10 cellular contexts compared by ENCODE assay signal in genomic region chr11:8068605-8069221, GRCh38. TPM values are rescaled to one million over a fixed set of nuclear protein-coding genes. Genes with fewer than 3 reads are reported as not detected.
DNase-seq lines count a peak whose midpoint lies in the region; ATAC-seq and TF ChIP-seq lines count a peak whose summit lies in the region.
"Had no signal": no experiment of that assay in that cellular context is flagged by ENCODE, and none has a peak within 500 bp of the region (broad histone marks: within the 10 kb centered on the region; RNA-seq: fewer than 3 reads in every experiment).

No MANE protein-coding gene starts in this region.

- H3K36me3 Mint-ChIP-seq in type B pancreatic cell, result no peaks in the 10 kb centered on the region
- no peaks in the 10 kb centered on the region for H3K36me3 Mint-ChIP-seq in progenitor cell of endocrine pancreas (ENCODE audit: insufficient read depth)

- peak overlapping the region; percentile 18 for H3K4me3 Mint-ChIP-seq in type B pancreatic cell
- H3K4me3 Mint-ChIP-seq in progenitor cell of endocrine pancreas (ENCODE audit: low read depth), result no peak overlapping the region
- H3K4me3 Mint-ChIP-seq: activated CD4-positive, alpha-beta T cell treated with anti-CD3 and anti-CD28 coated beads, Interleukin-2, amount 10 ng/mL, durations not matched to agents 24 days and 14 days; B cell had no signal

- peaks cover 37% of the 10 kb centered on the region for H3K4me1 Mint-ChIP-seq in type B pancreatic cell (ENCODE audit: unreplicated experiment)
- H3K4me1 Mint-ChIP-seq in progenitor cell of endocrine pancreas (ENCODE audit: low read depth), result no peaks in the 10 kb centered on the region
- H3K4me1 Mint-ChIP-seq: activated CD4-positive, alpha-beta T cell treated with anti-CD3 and anti-CD28 coated beads, Interleukin-2, amount 10 ng/mL, durations not matched to agents 24 days and 14 days had no signal

- ATAC-seq in stimulated activated naive CD8-positive, alpha-beta T cell treated with anti-CD3 and anti-CD28 coated beads, Interleukin-15, Interleukin-2, amounts not matched to agents 100 U/mL and 50 U/mL, for 24 hours, result no peak

- peak overlapping the region; percentile 72 for H3K27ac Mint-ChIP-seq in type B pancreatic cell
- no peak overlapping the region for H3K27ac Mint-ChIP-seq in progenitor cell of endocrine pancreas
- H3K27ac Mint-ChIP-seq: activated CD4-positive, alpha-beta T cell treated with anti-CD3 and anti-CD28 coated beads, Interleukin-2, amount 10 ng/mL, durations not matched to agents 24 days and 14 days; B cell had no signal

- H3K27me3 Mint-ChIP-seq in type B pancreatic cell (peaks cover 37% of the 10 kb centered on the region), progenitor cell of endocrine pancreas (peaks cover 50% of the 10 kb centered on the region)

- TF ChIP-seq CTCF in type B pancreatic cell (conservative IDR thresholded peaks at IDR 0.05), result no peak
- no peak for TF ChIP-seq CTCF in progenitor cell of endocrine pancreas (IDR thresholded peaks at IDR 0.05; ENCODE audit: unreplicated experiment)

- no peaks in the 10 kb centered on the region for H3K9me3 Mint-ChIP-seq in type B pancreatic cell
- no peaks in the 10 kb centered on the region for H3K9me3 Mint-ChIP-seq in progenitor cell of endocrine pancreas (ENCODE audit: low read depth)
- H3K9me3 Mint-ChIP-seq: activated CD4-positive, alpha-beta T cell treated with anti-CD3 and anti-CD28 coated beads, Interleukin-2, amount 10 ng/mL, durations not matched to agents 24 days and 14 days had no signal

- peak; percentile 84 for DNase-seq in NCI-H2107 treated with DMSO at 0.1 percent for 48 hours (lab: John Stamatoyannopoulos, UW; ENCODE audit: unreplicated experiment)
- DNase-seq in NCI-H2107 (lab: John Stamatoyannopoulos, UW), result no peak
- peak; percentile 40 for DNase-seq in amniotic stem cell (lab: John Stamatoyannopoulos, UW)
- peak; percentile 82 for DNase-seq in kidney tubule cell (ENCODE audit: low spot score)
- DNase-seq in type B pancreatic cell (ENCODE audit: extremely low spot score, unreplicated experiment), result no peak
- no peak for DNase-seq in NCI-H526 treated with DMSO at 0.1 percent for 48 hours (lab: John Stamatoyannopoulos, UW)
- DNase-seq in stimulated activated naive CD8-positive, alpha-beta T cell treated with anti-CD3 and anti-CD28 coated beads, Interleukin-15, Interleukin-2, amounts not matched to agents 100 U/mL and 50 U/mL, for 24 hours, result no peak
- no peak for DNase-seq in progenitor cell of endocrine pancreas (ENCODE audit: low spot score, unreplicated experiment)
- DNase-seq: activated CD4-positive, alpha-beta T cell treated with anti-CD3 and anti-CD28 coated beads, Interleukin-2, amount 10 ng/mL, durations not matched to agents 24 days and 14 days had no signal

RNA-seq across cellular contexts. Expression of gene TUB, which starts 12.3 kb away (rescaled TPM):
- total RNA-seq in type B pancreatic cell (ENCODE audit: low replicate concordance), result 11.5 and 28.8 TPM in 2 replicates
- 14.9 and 16.3 TPM in 2 replicates for total RNA-seq in progenitor cell of endocrine pancreas

Comparison
In these comparisons a context has a peak if more than half of its experiments do, and no peak if none do; other contexts are left out.
1. DNase-seq: peak in NCI-H2107 treated with DMSO at 0.1 percent for 48 hours (single experiment), amniotic stem cell (single experiment) and kidney tubule cell (single experiment); none in NCI-H2107 (single experiment), type B pancreatic cell (single experiment), NCI-H526 treated with DMSO at 0.1 percent for 48 hours (single experiment), stimulated activated naive CD8-positive, alpha-beta T cell treated with anti-CD3 and anti-CD28 coated beads, Interleukin-15, Interleukin-2, amounts not matched to agents 100 U/mL and 50 U/mL, for 24 hours (single experiment) and progenitor cell of endocrine pancreas (single experiment).